1 cellular context compared by ENCODE assay signal in the genomic region with DNA sequence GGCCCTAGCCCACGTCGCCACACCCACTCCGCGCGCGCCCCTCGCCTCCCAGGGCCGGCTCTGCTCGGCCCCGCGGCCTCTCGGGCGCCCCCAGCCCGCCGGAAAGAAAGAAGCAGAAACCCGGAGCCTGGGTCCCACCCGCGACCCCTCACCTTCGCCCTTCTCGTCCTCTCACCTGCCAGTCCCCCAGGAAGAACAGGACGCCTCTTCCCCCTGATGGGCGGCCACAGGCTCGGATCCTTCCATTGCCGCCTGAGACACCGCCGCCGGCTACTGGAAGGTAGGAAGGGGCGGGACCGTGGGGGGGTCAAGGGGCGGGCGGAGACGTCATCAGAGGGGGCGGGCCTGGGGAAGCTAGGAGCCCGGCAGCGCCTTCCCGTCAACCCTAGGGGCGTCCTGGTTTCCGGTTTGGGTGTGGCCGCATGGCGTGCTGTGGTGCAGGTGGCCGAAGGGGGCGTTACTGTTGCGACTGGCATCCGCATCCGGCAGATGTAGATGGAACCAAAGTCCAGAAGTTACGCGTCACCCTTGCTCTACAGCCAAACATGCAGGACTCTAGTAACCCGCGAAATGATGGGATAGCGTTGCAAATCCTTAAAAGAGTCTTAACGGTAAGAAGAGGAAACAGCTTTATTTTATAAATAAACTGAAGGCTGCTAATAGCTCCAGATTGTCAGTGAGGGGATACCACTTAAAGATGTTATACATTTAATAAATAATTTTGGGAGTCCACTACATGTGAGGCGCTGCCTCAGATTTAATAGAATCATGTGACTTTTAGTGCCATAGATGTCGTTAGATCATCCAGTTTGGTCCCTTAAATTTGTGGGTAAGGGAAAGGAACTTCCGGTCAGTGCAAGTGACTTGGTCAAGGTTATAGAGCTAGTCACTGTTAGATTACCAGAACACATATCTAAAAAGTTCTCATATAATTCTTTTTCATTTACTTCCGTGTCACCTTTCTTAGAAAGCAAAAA.
TF ChIP-seq lines count a peak whose summit lies in the region.

A gene (minus strand): TSS at position 282 of the 977 bp plus-strand sequence. CDS start 36 bp downstream, at position 246.

TF ChIP-seq in K562, 482 proteins besides CTCF, POLR2A, EP300 and RAD21 (continued from another document and continues in another):
- TF ChIP-seq, protein P1, sequence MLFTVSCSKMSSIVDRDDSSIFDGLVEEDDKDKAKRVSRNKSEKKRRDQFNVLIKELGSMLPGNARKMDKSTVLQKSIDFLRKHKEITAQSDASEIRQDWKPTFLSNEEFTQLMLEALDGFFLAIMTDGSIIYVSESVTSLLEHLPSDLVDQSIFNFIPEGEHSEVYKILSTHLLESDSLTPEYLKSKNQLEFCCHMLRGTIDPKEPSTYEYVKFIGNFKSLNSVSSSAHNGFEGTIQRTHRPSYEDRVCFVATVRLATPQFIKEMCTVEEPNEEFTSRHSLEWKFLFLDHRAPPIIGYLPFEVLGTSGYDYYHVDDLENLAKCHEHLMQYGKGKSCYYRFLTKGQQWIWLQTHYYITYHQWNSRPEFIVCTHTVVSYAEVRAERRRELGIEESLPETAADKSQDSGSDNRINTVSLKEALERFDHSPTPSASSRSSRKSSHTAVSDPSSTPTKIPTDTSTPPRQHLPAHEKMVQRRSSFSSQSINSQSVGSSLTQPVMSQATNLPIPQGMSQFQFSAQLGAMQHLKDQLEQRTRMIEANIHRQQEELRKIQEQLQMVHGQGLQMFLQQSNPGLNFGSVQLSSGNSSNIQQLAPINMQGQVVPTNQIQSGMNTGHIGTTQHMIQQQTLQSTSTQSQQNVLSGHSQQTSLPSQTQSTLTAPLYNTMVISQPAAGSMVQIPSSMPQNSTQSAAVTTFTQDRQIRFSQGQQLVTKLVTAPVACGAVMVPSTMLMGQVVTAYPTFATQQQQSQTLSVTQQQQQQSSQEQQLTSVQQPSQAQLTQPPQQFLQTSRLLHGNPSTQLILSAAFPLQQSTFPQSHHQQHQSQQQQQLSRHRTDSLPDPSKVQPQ (CRISPR knock-in tag; IDR thresholded peaks at IDR 0.05; ENCODE audit: borderline replicate concordance), result no peak
- TF ChIP-seq, protein P2, sequence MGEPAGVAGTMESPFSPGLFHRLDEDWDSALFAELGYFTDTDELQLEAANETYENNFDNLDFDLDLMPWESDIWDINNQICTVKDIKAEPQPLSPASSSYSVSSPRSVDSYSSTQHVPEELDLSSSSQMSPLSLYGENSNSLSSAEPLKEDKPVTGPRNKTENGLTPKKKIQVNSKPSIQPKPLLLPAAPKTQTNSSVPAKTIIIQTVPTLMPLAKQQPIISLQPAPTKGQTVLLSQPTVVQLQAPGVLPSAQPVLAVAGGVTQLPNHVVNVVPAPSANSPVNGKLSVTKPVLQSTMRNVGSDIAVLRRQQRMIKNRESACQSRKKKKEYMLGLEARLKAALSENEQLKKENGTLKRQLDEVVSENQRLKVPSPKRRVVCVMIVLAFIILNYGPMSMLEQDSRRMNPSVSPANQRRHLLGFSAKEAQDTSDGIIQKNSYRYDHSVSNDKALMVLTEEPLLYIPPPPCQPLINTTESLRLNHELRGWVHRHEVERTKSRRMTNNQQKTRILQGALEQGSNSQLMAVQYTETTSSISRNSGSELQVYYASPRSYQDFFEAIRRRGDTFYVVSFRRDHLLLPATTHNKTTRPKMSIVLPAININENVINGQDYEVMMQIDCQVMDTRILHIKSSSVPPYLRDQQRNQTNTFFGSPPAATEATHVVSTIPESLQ (CRISPR knock-in tag; IDR thresholded peaks at IDR 0.05), result 0 out of 2 replicates have a peak, but pooled peaks have one; percentile 50
- TF ChIP-seq RBBP5 (IDR thresholded peaks at IDR 0.05; ENCODE audit: borderline replicate concordance, insufficient read depth, low read length, poor library complexity, severe bottlenecking), result peak; percentile 59
- TF ChIP-seq MBD2 (IDR thresholded peaks at IDR 0.05; ENCODE audit: borderline replicate concordance, low read depth), result peak; percentile 48; the same call in 1 of the 2 replicates
- 0 out of 2 replicates have a peak, but pooled peaks have one; percentile 20 for TF ChIP-seq SIN3B (IDR thresholded peaks at IDR 0.05; ENCODE audit: low read depth)
- TF ChIP-seq CBFA2T2 (conservative IDR thresholded peaks at IDR 0.05), result no peak
- TF ChIP-seq, protein P3, sequence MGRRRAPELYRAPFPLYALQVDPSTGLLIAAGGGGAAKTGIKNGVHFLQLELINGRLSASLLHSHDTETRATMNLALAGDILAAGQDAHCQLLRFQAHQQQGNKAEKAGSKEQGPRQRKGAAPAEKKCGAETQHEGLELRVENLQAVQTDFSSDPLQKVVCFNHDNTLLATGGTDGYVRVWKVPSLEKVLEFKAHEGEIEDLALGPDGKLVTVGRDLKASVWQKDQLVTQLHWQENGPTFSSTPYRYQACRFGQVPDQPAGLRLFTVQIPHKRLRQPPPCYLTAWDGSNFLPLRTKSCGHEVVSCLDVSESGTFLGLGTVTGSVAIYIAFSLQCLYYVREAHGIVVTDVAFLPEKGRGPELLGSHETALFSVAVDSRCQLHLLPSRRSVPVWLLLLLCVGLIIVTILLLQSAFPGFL (CRISPR knock-in tag; IDR thresholded peaks at IDR 0.05), result no peak
- TF ChIP-seq TAL1 (IDR thresholded peaks at IDR 0.05), result no peak
- TF ChIP-seq RBM25 (IDR thresholded peaks at IDR 0.05; ENCODE audit: low read depth, low read length, severe bottlenecking), result no peak
- no peak for TF ChIP-seq HDAC6 (IDR thresholded peaks at IDR 0.05; ENCODE audit: low read depth, low read length)
- TF ChIP-seq, protein P4, sequence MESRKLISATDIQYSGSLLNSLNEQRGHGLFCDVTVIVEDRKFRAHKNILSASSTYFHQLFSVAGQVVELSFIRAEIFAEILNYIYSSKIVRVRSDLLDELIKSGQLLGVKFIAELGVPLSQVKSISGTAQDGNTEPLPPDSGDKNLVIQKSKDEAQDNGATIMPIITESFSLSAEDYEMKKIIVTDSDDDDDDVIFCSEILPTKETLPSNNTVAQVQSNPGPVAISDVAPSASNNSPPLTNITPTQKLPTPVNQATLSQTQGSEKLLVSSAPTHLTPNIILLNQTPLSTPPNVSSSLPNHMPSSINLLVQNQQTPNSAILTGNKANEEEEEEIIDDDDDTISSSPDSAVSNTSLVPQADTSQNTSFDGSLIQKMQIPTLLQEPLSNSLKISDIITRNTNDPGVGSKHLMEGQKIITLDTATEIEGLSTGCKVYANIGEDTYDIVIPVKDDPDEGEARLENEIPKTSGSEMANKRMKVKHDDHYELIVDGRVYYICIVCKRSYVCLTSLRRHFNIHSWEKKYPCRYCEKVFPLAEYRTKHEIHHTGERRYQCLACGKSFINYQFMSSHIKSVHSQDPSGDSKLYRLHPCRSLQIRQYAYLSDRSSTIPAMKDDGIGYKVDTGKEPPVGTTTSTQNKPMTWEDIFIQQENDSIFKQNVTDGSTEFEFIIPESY (CRISPR knock-in tag; IDR thresholded peaks at IDR 0.05), result peak; percentile 39; the same call in 1 of the 2 replicates
- peak; percentile 80 for TF ChIP-seq TAF9B (IDR thresholded peaks at IDR 0.05; ENCODE audit: partially characterized antibody)
- TF ChIP-seq, protein P5, sequence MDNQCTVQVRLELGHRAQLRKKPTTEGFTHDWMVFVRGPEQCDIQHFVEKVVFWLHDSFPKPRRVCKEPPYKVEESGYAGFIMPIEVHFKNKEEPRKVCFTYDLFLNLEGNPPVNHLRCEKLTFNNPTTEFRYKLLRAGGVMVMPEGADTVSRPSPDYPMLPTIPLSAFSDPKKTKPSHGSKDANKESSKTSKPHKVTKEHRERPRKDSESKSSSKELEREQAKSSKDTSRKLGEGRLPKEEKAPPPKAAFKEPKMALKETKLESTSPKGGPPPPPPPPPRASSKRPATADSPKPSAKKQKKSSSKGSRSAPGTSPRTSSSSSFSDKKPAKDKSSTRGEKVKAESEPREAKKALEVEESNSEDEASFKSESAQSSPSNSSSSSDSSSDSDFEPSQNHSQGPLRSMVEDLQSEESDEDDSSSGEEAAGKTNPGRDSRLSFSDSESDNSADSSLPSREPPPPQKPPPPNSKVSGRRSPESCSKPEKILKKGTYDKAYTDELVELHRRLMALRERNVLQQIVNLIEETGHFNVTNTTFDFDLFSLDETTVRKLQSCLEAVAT (IDR thresholded peaks at IDR 0.05), result 0 out of 4 replicates have a peak, but pooled peaks of 1 of the 2 experiments have one; percentile 13
- TF ChIP-seq, protein P6, sequence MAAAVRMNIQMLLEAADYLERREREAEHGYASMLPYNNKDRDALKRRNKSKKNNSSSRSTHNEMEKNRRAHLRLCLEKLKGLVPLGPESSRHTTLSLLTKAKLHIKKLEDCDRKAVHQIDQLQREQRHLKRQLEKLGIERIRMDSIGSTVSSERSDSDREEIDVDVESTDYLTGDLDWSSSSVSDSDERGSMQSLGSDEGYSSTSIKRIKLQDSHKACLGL (CRISPR knock-in tag; IDR thresholded peaks at IDR 0.05; ENCODE audit: borderline replicate concordance, poor library complexity, severe bottlenecking), result no peak
- TF ChIP-seq STAT5B (CRISPR knock-in tag; IDR thresholded peaks at IDR 0.05), result no peak
- TF ChIP-seq, protein P7, sequence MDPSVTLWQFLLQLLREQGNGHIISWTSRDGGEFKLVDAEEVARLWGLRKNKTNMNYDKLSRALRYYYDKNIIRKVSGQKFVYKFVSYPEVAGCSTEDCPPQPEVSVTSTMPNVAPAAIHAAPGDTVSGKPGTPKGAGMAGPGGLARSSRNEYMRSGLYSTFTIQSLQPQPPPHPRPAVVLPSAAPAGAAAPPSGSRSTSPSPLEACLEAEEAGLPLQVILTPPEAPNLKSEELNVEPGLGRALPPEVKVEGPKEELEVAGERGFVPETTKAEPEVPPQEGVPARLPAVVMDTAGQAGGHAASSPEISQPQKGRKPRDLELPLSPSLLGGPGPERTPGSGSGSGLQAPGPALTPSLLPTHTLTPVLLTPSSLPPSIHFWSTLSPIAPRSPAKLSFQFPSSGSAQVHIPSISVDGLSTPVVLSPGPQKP (CRISPR knock-in tag; IDR thresholded peaks at IDR 0.05), result no peak
- TF ChIP-seq, protein P8, sequence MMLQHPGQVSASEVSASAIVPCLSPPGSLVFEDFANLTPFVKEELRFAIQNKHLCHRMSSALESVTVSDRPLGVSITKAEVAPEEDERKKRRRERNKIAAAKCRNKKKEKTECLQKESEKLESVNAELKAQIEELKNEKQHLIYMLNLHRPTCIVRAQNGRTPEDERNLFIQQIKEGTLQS (IDR thresholded peaks at IDR 0.05), result peak; percentile 27; the same call in 1 of the 2 replicates
- TF ChIP-seq, protein P8 (CRISPR knock-in tag; conservative IDR thresholded peaks at IDR 0.05), result no peak
- no peak for TF ChIP-seq CAMTA2 (CRISPR knock-in tag; conservative IDR thresholded peaks at IDR 0.05)
- no peak for TF ChIP-seq SREBF1 (IDR thresholded peaks at IDR 0.05; ENCODE audit: borderline replicate concordance, low read depth, low read length)
- TF ChIP-seq MCM2 (IDR thresholded peaks at IDR 0.05; ENCODE audit: low read depth), result no peak
- TF ChIP-seq, protein P9, sequence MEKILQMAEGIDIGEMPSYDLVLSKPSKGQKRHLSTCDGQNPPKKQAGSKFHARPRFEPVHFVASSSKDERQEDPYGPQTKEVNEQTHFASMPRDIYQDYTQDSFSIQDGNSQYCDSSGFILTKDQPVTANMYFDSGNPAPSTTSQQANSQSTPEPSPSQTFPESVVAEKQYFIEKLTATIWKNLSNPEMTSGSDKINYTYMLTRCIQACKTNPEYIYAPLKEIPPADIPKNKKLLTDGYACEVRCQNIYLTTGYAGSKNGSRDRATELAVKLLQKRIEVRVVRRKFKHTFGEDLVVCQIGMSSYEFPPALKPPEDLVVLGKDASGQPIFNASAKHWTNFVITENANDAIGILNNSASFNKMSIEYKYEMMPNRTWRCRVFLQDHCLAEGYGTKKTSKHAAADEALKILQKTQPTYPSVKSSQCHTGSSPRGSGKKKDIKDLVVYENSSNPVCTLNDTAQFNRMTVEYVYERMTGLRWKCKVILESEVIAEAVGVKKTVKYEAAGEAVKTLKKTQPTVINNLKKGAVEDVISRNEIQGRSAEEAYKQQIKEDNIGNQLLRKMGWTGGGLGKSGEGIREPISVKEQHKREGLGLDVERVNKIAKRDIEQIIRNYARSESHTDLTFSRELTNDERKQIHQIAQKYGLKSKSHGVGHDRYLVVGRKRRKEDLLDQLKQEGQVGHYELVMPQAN (IDR thresholded peaks at IDR 0.05; ENCODE audit: borderline replicate concordance), result peak; percentile 78; the same call in 1 of the 2 replicates
- no peak for TF ChIP-seq HDAC3 (IDR thresholded peaks at IDR 0.05; ENCODE audit: borderline replicate concordance, partially characterized antibody)
- TF ChIP-seq CBX3 (IDR thresholded peaks at IDR 0.05; ENCODE audit: borderline replicate concordance in 1 of 2, low read length in 2 of 2), result peak in 1 of 2 experiments; percentile 60; a peak in 1 of 3 replicates
- peak; percentile 87 for TF ChIP-seq SUPT5H (IDR thresholded peaks at IDR 0.05)
- TF ChIP-seq ZKSCAN3 (CRISPR knock-in tag; IDR thresholded peaks at IDR 0.05), result no peak
- no peak for TF ChIP-seq NR2C2 (CRISPR knock-in tag; IDR thresholded peaks at IDR 0.05)
- peak; percentile 98 for TF ChIP-seq NR2C2 (tag; IDR thresholded peaks at IDR 0.05)
- TF ChIP-seq POLR2B (IDR thresholded peaks at IDR 0.05; ENCODE audit: low read depth, partially characterized antibody), result peak; percentile 73
- no peak for TF ChIP-seq FOS (IDR thresholded peaks at IDR 0.05; ENCODE audit: extremely low read depth, insufficient read length)
- TF ChIP-seq, protein P10, sequence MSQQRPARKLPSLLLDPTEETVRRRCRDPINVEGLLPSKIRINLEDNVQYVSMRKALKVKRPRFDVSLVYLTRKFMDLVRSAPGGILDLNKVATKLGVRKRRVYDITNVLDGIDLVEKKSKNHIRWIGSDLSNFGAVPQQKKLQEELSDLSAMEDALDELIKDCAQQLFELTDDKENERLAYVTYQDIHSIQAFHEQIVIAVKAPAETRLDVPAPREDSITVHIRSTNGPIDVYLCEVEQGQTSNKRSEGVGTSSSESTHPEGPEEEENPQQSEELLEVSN (IDR thresholded peaks at IDR 0.05; ENCODE audit: borderline replicate concordance in 1 of 2, extremely low read depth in 1 of 2, insufficient read depth in 1 of 2, insufficient read length in 1 of 2, low read depth in 1 of 2, low read length in 1 of 2, poor library complexity in 1 of 2, severe bottlenecking in 1 of 2), result peak; percentile 11 to 46
- TF ChIP-seq, protein P11, sequence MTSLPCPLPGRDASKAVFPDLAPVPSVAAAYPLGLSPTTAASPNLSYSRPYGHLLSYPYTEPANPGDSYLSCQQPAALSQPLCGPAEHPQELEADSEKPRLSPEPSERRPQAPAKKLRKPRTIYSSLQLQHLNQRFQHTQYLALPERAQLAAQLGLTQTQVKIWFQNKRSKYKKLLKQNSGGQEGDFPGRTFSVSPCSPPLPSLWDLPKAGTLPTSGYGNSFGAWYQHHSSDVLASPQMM (CRISPR knock-in tag; IDR thresholded peaks at IDR 0.05), result no peak
- peak; percentile 57; the same call in 1 of the 2 replicates for TF ChIP-seq NFRKB (IDR thresholded peaks at IDR 0.05; ENCODE audit: low read depth)
- TF ChIP-seq SAP30 (IDR thresholded peaks at IDR 0.05; ENCODE audit: borderline replicate concordance, insufficient read depth, low read depth, low read length, poor library complexity, severe bottlenecking), result no peak
- TF ChIP-seq ZNF3 (CRISPR knock-in tag; IDR thresholded peaks at IDR 0.05), result no peak
- TF ChIP-seq, protein P12, sequence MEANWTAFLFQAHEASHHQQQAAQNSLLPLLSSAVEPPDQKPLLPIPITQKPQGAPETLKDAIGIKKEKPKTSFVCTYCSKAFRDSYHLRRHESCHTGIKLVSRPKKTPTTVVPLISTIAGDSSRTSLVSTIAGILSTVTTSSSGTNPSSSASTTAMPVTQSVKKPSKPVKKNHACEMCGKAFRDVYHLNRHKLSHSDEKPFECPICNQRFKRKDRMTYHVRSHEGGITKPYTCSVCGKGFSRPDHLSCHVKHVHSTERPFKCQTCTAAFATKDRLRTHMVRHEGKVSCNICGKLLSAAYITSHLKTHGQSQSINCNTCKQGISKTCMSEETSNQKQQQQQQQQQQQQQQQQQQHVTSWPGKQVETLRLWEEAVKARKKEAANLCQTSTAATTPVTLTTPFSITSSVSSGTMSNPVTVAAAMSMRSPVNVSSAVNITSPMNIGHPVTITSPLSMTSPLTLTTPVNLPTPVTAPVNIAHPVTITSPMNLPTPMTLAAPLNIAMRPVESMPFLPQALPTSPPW (CRISPR knock-in tag; IDR thresholded peaks at IDR 0.05), result peak; percentile 88
